2 cellular contexts compared by ENCODE assay signal in genomic region chr13:52096748-52097147, GRCh38.
TF ChIP-seq lines count a peak whose summit lies in the region.

No MANE protein-coding gene starts in this region.

TF ChIP-seq in HepG2, 621 proteins besides CTCF, POLR2A, EP300 and RAD21:
- TF ChIP-seq THAP8 (CRISPR knock-in tag; IDR thresholded peaks at IDR 0.05; ENCODE audit: borderline replicate concordance): no peak
- no peak for TF ChIP-seq ZNF503 (CRISPR knock-in tag; IDR thresholded peaks at IDR 0.05)
- TF ChIP-seq REXO4 (CRISPR knock-in tag; IDR thresholded peaks at IDR 0.05; ENCODE audit: borderline replicate concordance): no peak
- no peak for TF ChIP-seq NFYB (CRISPR knock-in tag; IDR thresholded peaks at IDR 0.05)

TF ChIP-seq in H1, 55 proteins besides CTCF, POLR2A, EP300 and RAD21:
- TF ChIP-seq JUN (IDR thresholded peaks at IDR 0.05; ENCODE audit: low read depth, low read length): no peak
- TF ChIP-seq TAF1 (IDR thresholded peaks at IDR 0.05; ENCODE audit: low read depth, low read length): no peak
- no peak for TF ChIP-seq FOSL1 (IDR thresholded peaks at IDR 0.05; ENCODE audit: insufficient read depth, low read depth, low read length)
- no peak for TF ChIP-seq GTF2F1 (IDR thresholded peaks at IDR 0.05; ENCODE audit: borderline replicate concordance, low read depth, low read length)
- no peak for TF ChIP-seq POU5F1 (IDR thresholded peaks at IDR 0.05; ENCODE audit: low read depth, low read length)
- TF ChIP-seq CEBPB (IDR thresholded peaks at IDR 0.05; ENCODE audit: low read depth, low read length): no peak
- no peak for TF ChIP-seq E2F6 (IDR thresholded peaks at IDR 0.05)
- TF ChIP-seq SIX5 (IDR thresholded peaks at IDR 0.05; ENCODE audit: low read depth, low read length): no peak
- TF ChIP-seq ATF2 (IDR thresholded peaks at IDR 0.05; ENCODE audit: low read length): no peak
- no peak for TF ChIP-seq SIRT6 (IDR thresholded peaks at IDR 0.05; ENCODE audit: low read length)
- no peak for TF ChIP-seq BACH1 (IDR thresholded peaks at IDR 0.05; ENCODE audit: low read length)
- TF ChIP-seq POLR2AphosphoS5 (IDR thresholded peaks at IDR 0.05; ENCODE audit: low read depth, low read length): no peak
- TF ChIP-seq KDM4A (IDR thresholded peaks at IDR 0.05; ENCODE audit: low read depth, low read length, severe bottlenecking): no peak
- TF ChIP-seq BCL11A (IDR thresholded peaks at IDR 0.05; ENCODE audit: low read depth in 2 of 2, low read length in 2 of 2): no peak
- TF ChIP-seq RBBP5 (IDR thresholded peaks at IDR 0.05; ENCODE audit: borderline replicate concordance, low read depth, low read length): no peak
- no peak for TF ChIP-seq SP4 (IDR thresholded peaks at IDR 0.05; ENCODE audit: low read length)
TF ChIP-seq in H1: peak in this region for 0.
